In genomic region chr16:63663155-63663554, GRCh38 we compare ENCODE assay signal across 39 cellular contexts.
"Had no signal": no experiment of that assay in that cellular context is flagged by ENCODE, and none has a peak within 500 bp of the region (broad histone marks: within the 10 kb centered on the region; RNA-seq: fewer than 3 reads in every experiment).

No MANE protein-coding gene starts in this region.

- H3K36me3 ChIP-seq: adrenal gland, ascending aorta, brain microvascular endothelial cell, breast epithelium, cardiac muscle cell had no signal

- H3K9me3 ChIP-seq: adrenal gland, ascending aorta, body of pancreas, breast epithelium had no signal

- FAIRE-seq: astrocyte, bronchial epithelial cell had no signal

- H3K27ac Mint-ChIP-seq: activated naive CD4-positive, alpha-beta T cell treated with anti-CD3 and anti-CD28 coated beads for 36 hours; activated naive CD4-positive, alpha-beta T cell treated with anti-CD3 and anti-CD28 coated beads, Interleukin-2, amount 10 ng/mL, durations not matched to agents 7 days and 5 days; activated naive CD4-positive, alpha-beta T cell treated with anti-CD3 and anti-CD28 coated beads, Interleukin-2, amount 50 U/mL, for 24 hours; activated naive CD4-positive, alpha-beta T cell treated with anti-CD3 and anti-CD28 coated beads, Interleukin-2, amount 50 U/mL, for 72 hours; activated naive CD8-positive, alpha-beta T cell; activated naive CD8-positive, alpha-beta T cell treated with anti-CD3 and anti-CD28 coated beads for 36 hours; activated naive CD8-positive, alpha-beta T cell treated with anti-CD3 and anti-CD28 coated beads, Interleukin-2, amount 10 ng/mL, durations not matched to agents 7 days and 5 days; activated naive CD8-positive, alpha-beta T cell treated with anti-CD3 and anti-CD28 coated beads, Interleukin-2, amount 50 U/mL, for 24 hours; activated T-cell treated with anti-CD3 and anti-CD28 coated beads, Interleukin-2, amount 50 U/mL, for 24 hours; activated T-cell treated with anti-CD3 and anti-CD28 coated beads, Interleukin-2, amount 50 U/mL, for 72 hours; activated T-helper 1 cell treated with anti-CD3 and anti-CD28 coated beads, Interleukin-12 subunit alpha, Interleukin-12 subunit beta, Interleukin-2, Interleukin-4 antibody, amounts not matched to agents 30 ng/mL and 10 ng/mL and 1 ng/mL, durations not matched to agents 14 hours and 24 hours and 36 hours; activated T-helper 17 cell treated with anti-CD3 and anti-CD28 coated beads, Interleukin-2, amount 50 U/mL, for 72 hours; activated T-helper 2 cell treated with anti-CD3 and anti-CD28 coated beads, Interferon-gamma antibody, Interleukin-2, Interleukin-4, amounts not matched to agents 10 μg/mL and 5 μg/mL and 100 μg/mL, durations not matched to agents 14 hours and 24 hours and 36 hours; brain had no signal

- H3K4me3 ChIP-seq: adrenal gland, ascending aorta, body of pancreas, breast epithelium, cardiac muscle cell had no signal

- H3K4me1 ChIP-seq: adrenal gland, ascending aorta, body of pancreas, breast epithelium had no signal

- H3K27me3 ChIP-seq: adrenal gland, ascending aorta, body of pancreas, brain microvascular endothelial cell, breast epithelium, cardiac muscle cell had no signal

- H3K27ac ChIP-seq: adrenal gland, ascending aorta, body of pancreas, brain microvascular endothelial cell, breast epithelium, cardiac muscle cell had no signal

- H3K4me3 Mint-ChIP-seq: activated naive CD4-positive, alpha-beta T cell treated with anti-CD3 and anti-CD28 coated beads for 36 hours; activated naive CD4-positive, alpha-beta T cell treated with anti-CD3 and anti-CD28 coated beads, Interleukin-2, amount 10 ng/mL, durations not matched to agents 7 days and 5 days; activated naive CD4-positive, alpha-beta T cell treated with anti-CD3 and anti-CD28 coated beads, Interleukin-2, amount 50 U/mL, for 24 hours; activated naive CD8-positive, alpha-beta T cell; activated naive CD8-positive, alpha-beta T cell treated with anti-CD3 and anti-CD28 coated beads for 36 hours; activated naive CD8-positive, alpha-beta T cell treated with anti-CD3 and anti-CD28 coated beads, Interleukin-2, amount 10 ng/mL, durations not matched to agents 7 days and 5 days; activated naive CD8-positive, alpha-beta T cell treated with anti-CD3 and anti-CD28 coated beads, Interleukin-2, amount 50 U/mL, for 24 hours; activated T-cell treated with anti-CD3 and anti-CD28 coated beads, Interleukin-2, amount 50 U/mL, for 24 hours; activated T-cell treated with anti-CD3 and anti-CD28 coated beads, Interleukin-2, amount 50 U/mL, for 4 hours; activated T-cell treated with anti-CD3 and anti-CD28 coated beads, Interleukin-2, amount 50 U/mL, for 72 hours; activated T-helper 1 cell treated with anti-CD3 and anti-CD28 coated beads, Interleukin-12 subunit alpha, Interleukin-12 subunit beta, Interleukin-2, Interleukin-4 antibody, amounts not matched to agents 30 ng/mL and 10 ng/mL and 1 ng/mL, durations not matched to agents 14 hours and 24 hours and 36 hours; activated T-helper 17 cell treated with anti-CD3 and anti-CD28 coated beads, Interleukin-2, amount 50 U/mL, for 72 hours; brain; central memory CD8-positive, alpha-beta T cell had no signal

- H3K9me3 Mint-ChIP-seq: brain had no signal

- H3K27me3 Mint-ChIP-seq: activated naive CD4-positive, alpha-beta T cell treated with anti-CD3 and anti-CD28 coated beads, Interleukin-2, amount 10 ng/mL, durations not matched to agents 7 days and 5 days; activated naive CD4-positive, alpha-beta T cell treated with anti-CD3 and anti-CD28 coated beads, Interleukin-2, amount 50 U/mL, for 24 hours; activated naive CD8-positive, alpha-beta T cell; activated naive CD8-positive, alpha-beta T cell treated with anti-CD3 and anti-CD28 coated beads for 36 hours; activated naive CD8-positive, alpha-beta T cell treated with anti-CD3 and anti-CD28 coated beads, Interleukin-2, amount 10 ng/mL, durations not matched to agents 7 days and 5 days; activated naive CD8-positive, alpha-beta T cell treated with anti-CD3 and anti-CD28 coated beads, Interleukin-2, amount 50 U/mL, for 24 hours; activated T-cell treated with anti-CD3 and anti-CD28 coated beads, Interleukin-2, amount 50 U/mL, for 24 hours; activated T-helper 17 cell treated with anti-CD3 and anti-CD28 coated beads, Interleukin-2, amount 50 U/mL, for 72 hours; brain; central memory CD8-positive, alpha-beta T cell had no signal

- H3K36me3 Mint-ChIP-seq: activated naive CD4-positive, alpha-beta T cell treated with anti-CD3 and anti-CD28 coated beads, Interleukin-2, amount 10 ng/mL, durations not matched to agents 7 days and 5 days; activated naive CD4-positive, alpha-beta T cell treated with anti-CD3 and anti-CD28 coated beads, Interleukin-2, amount 50 U/mL, for 24 hours; activated naive CD4-positive, alpha-beta T cell treated with anti-CD3 and anti-CD28 coated beads, Interleukin-2, amount 50 U/mL, for 72 hours; activated naive CD8-positive, alpha-beta T cell; activated naive CD8-positive, alpha-beta T cell treated with anti-CD3 and anti-CD28 coated beads for 36 hours; activated naive CD8-positive, alpha-beta T cell treated with anti-CD3 and anti-CD28 coated beads, Interleukin-2, amount 10 ng/mL, durations not matched to agents 7 days and 5 days; brain had no signal

- ATAC-seq: activated naive CD4-positive, alpha-beta T cell treated with anti-CD3 and anti-CD28 coated beads, Interleukin-2, amount 50 U/mL, for 72 hours; activated naive CD8-positive, alpha-beta T cell treated with anti-CD3 and anti-CD28 coated beads, Interleukin-2, amount 50 U/mL, for 24 hours; activated T-cell treated with anti-CD3 and anti-CD28 coated beads, Interleukin-2, amount 50 U/mL, for 4 hours; activated T-cell treated with anti-CD3 and anti-CD28 coated beads, Interleukin-2, amount 50 U/mL, for 72 hours; activated T-helper 17 cell treated with anti-CD3 and anti-CD28 coated beads, Interleukin-2, amount 50 U/mL, for 72 hours; body of pancreas had no signal

- DNase-seq: activated effector memory CD4-positive, alpha-beta T cell treated with anti-CD3 and anti-CD28 coated beads, Interleukin-2, amount 50 U/mL, for 16 hours; activated effector memory CD4-positive, alpha-beta T cell treated with Interleukin-2 at 50 U/mL for 16 hours; activated gamma-delta T cell; activated gamma-delta T cell treated with Interleukin-2 at 50 U/mL for 16 hours; activated naive CD4-positive, alpha-beta T cell; activated naive CD4-positive, alpha-beta T cell treated with anti-CD3 and anti-CD28 coated beads for 36 hours; activated naive CD4-positive, alpha-beta T cell treated with anti-CD3 and anti-CD28 coated beads, Interleukin-2, amount 10 ng/mL, durations not matched to agents 7 days and 5 days; activated naive CD4-positive, alpha-beta T cell treated with anti-CD3 and anti-CD28 coated beads, Interleukin-2, amount 50 U/mL, for 16 hours; activated naive CD4-positive, alpha-beta T cell treated with Interleukin-2 at 50 U/mL for 16 hours; activated naive CD8-positive, alpha-beta T cell treated with anti-CD3 and anti-CD28 coated beads for 36 hours; activated naive CD8-positive, alpha-beta T cell treated with anti-CD3 and anti-CD28 coated beads, Interleukin-2, amount 10 ng/mL, durations not matched to agents 7 days and 5 days; activated naive CD8-positive, alpha-beta T cell treated with anti-CD3 and anti-CD28 coated beads, Interleukin-2, amount 50 U/mL, for 24 hours; activated T-cell treated with anti-CD3 and anti-CD28 coated beads, Interleukin-2, amount 50 U/mL, for 24 hours; activated T-cell treated with anti-CD3 and anti-CD28 coated beads, Interleukin-2, amount 50 U/mL, for 4 hours; activated T-cell treated with anti-CD3 and anti-CD28 coated beads, Interleukin-2, amount 50 U/mL, for 48 hours; activated T-cell treated with anti-CD3 and anti-CD28 coated beads, Interleukin-2, amount 50 U/mL, for 72 hours; adrenal gland; amniotic stem cell; amygdala; anterior cingulate cortex; aorta; body of pancreas; brain microvascular endothelial cell; caudate nucleus; central memory CD4-positive, alpha-beta T cell; cerebellar nuclear complex had no signal

- H3K4me1 Mint-ChIP-seq: activated naive CD4-positive, alpha-beta T cell treated with anti-CD3 and anti-CD28 coated beads, Interleukin-2, amount 10 ng/mL, durations not matched to agents 7 days and 5 days; activated naive CD4-positive, alpha-beta T cell treated with anti-CD3 and anti-CD28 coated beads, Interleukin-2, amount 50 U/mL, for 24 hours; activated naive CD8-positive, alpha-beta T cell treated with anti-CD3 and anti-CD28 coated beads for 36 hours; activated naive CD8-positive, alpha-beta T cell treated with anti-CD3 and anti-CD28 coated beads, Interleukin-2, amount 10 ng/mL, durations not matched to agents 7 days and 5 days; activated naive CD8-positive, alpha-beta T cell treated with anti-CD3 and anti-CD28 coated beads, Interleukin-2, amount 50 U/mL, for 24 hours; activated T-helper 17 cell treated with anti-CD3 and anti-CD28 coated beads, Interleukin-2, amount 50 U/mL, for 72 hours; brain; central memory CD8-positive, alpha-beta T cell had no signal
